1 cellular context compared by ENCODE assay signal in genomic region chr21:36479415-36480402, GRCh38.
A peak's percentile ranks its signal among the peaks of the same experiment; 100 is the strongest.
TF ChIP-seq lines count a peak whose summit lies in the region.

Gene CLDN14 (minus strand): TSS chr21:36480122. CDS start chr21:36461695, 18,427 bp downstream.

TF ChIP-seq in HepG2, 621 proteins besides CTCF, POLR2A, EP300 and RAD21 (continued from another document and continues in another):
- TF ChIP-seq ZBTB10 (CRISPR knock-in tag; IDR thresholded peaks at IDR 0.05; ENCODE audit: borderline replicate concordance) (no peak), ZNF678 (CRISPR knock-in tag; IDR thresholded peaks at IDR 0.05) (0 out of 2 replicates have a peak, but pooled peaks have one; percentile 58), MBNL3 (CRISPR knock-in tag; conservative IDR thresholded peaks at IDR 0.05) (no peak), GLI4 (CRISPR knock-in tag; IDR thresholded peaks at IDR 0.05; ENCODE audit: borderline replicate concordance) (no peak; the same call in 1 of the 2 replicates), IRX3 (CRISPR knock-in tag; IDR thresholded peaks at IDR 0.05; ENCODE audit: borderline replicate concordance, low read depth) (no peak), TCF7 (IDR thresholded peaks at IDR 0.05; ENCODE audit: low read depth) (no peak), CEBPB (IDR thresholded peaks at IDR 0.05; ENCODE audit: borderline replicate concordance, low read depth, low read length) (peak; percentile 90), ZNF556 (CRISPR knock-in tag; IDR thresholded peaks at IDR 0.05; ENCODE audit: borderline replicate concordance) (peak; percentile 91; the same call in 1 of the 2 replicates), REL (CRISPR knock-in tag; conservative IDR thresholded peaks at IDR 0.05) (no peak), SIX4 (CRISPR knock-in tag; IDR thresholded peaks at IDR 0.05) (no peak), HMGXB3 (CRISPR knock-in tag; IDR thresholded peaks at IDR 0.05; ENCODE audit: borderline replicate concordance) (peak; percentile 51; the same call in 1 of the 2 replicates), CERS6 (CRISPR knock-in tag; IDR thresholded peaks at IDR 0.05) (no peak), ZNF280B (CRISPR knock-in tag; IDR thresholded peaks at IDR 0.05; ENCODE audit: borderline replicate concordance) (no peak), ZMAT5 (CRISPR knock-in tag; IDR thresholded peaks at IDR 0.05; ENCODE audit: borderline replicate concordance, low read depth) (no peak; the same call in 1 of the 2 replicates), CREBL2 (CRISPR knock-in tag; IDR thresholded peaks at IDR 0.05; ENCODE audit: borderline replicate concordance) (peak; percentile 50; the same call in 1 of the 2 replicates), ZNF343 (CRISPR knock-in tag; IDR thresholded peaks at IDR 0.05) (no peak), THAP7 (CRISPR knock-in tag; IDR thresholded peaks at IDR 0.05) (peak; percentile 67; the same call in 1 of the 2 replicates), ZC3H4 (CRISPR knock-in tag; IDR thresholded peaks at IDR 0.05; ENCODE audit: borderline replicate concordance) (no peak), XBP1 (CRISPR knock-in tag; IDR thresholded peaks at IDR 0.05) (0 out of 2 replicates have a peak, but pooled peaks have one; percentile 31), ZNF782 (CRISPR knock-in tag; IDR thresholded peaks at IDR 0.05; ENCODE audit: borderline replicate concordance) (no peak), RARA (CRISPR knock-in tag; IDR thresholded peaks at IDR 0.05) (peak; percentile 84), ZEB1 (IDR thresholded peaks at IDR 0.05; ENCODE audit: insufficient replicate concordance, low read depth) (peak; percentile 90), TERF1 (CRISPR knock-in tag; IDR thresholded peaks at IDR 0.05) (no peak), MED8 (CRISPR knock-in tag; IDR thresholded peaks at IDR 0.05; ENCODE audit: insufficient replicate concordance) (peak; percentile 74), JARID2 (CRISPR knock-in tag; IDR thresholded peaks at IDR 0.05; ENCODE audit: insufficient replicate concordance) (no peak), MEIS2 (CRISPR knock-in tag; IDR thresholded peaks at IDR 0.05) (peak; percentile 45; the same call in 1 of the 2 replicates), HNF1A (IDR thresholded peaks at IDR 0.05; ENCODE audit: low read depth) (0 out of 2 replicates have a peak, but pooled peaks have one; percentile 48), HNF1A (CRISPR knock-in tag; IDR thresholded peaks at IDR 0.05; ENCODE audit: borderline replicate concordance) (no peak), ZNF549 (CRISPR knock-in tag; IDR thresholded peaks at IDR 0.05) (no peak), FOXA3 (CRISPR knock-in tag; IDR thresholded peaks at IDR 0.05) (peak; percentile 82), RFXAP (CRISPR knock-in tag; IDR thresholded peaks at IDR 0.05; ENCODE audit: borderline replicate concordance) (peak; percentile 61), ESRRA (CRISPR knock-in tag; IDR thresholded peaks at IDR 0.05; ENCODE audit: low read depth) (peak; percentile 88), TGIF2 (CRISPR knock-in tag; IDR thresholded peaks at IDR 0.05) (no peak), DR1 (CRISPR knock-in tag; IDR thresholded peaks at IDR 0.05) (peak; percentile 47; the same call in 1 of the 2 replicates), ZNF564 (CRISPR knock-in tag; IDR thresholded peaks at IDR 0.05) (no peak), ZNF329 (CRISPR knock-in tag; IDR thresholded peaks at IDR 0.05; ENCODE audit: low read depth) (no peak), ZNF691 (CRISPR knock-in tag; IDR thresholded peaks at IDR 0.05; ENCODE audit: borderline replicate concordance, low read depth) (peak; percentile 49; the same call in 1 of the 2 replicates), XRCC5 (optimal IDR thresholded peaks at IDR 0.05; ENCODE audit: low read length) (no peak), CEBPG (CRISPR knock-in tag; IDR thresholded peaks at IDR 0.05) (peak; percentile 94), MIER2 (CRISPR knock-in tag; IDR thresholded peaks at IDR 0.05) (no peak), HMG20B (CRISPR knock-in tag; conservative IDR thresholded peaks at IDR 0.05) (0 out of 2 replicates have a peak, but pooled peaks have one; percentile 26), RNF219 (CRISPR knock-in tag; IDR thresholded peaks at IDR 0.05) (no peak)
